ENCODE assay signal across 10 cellular contexts in the genomic region with DNA sequence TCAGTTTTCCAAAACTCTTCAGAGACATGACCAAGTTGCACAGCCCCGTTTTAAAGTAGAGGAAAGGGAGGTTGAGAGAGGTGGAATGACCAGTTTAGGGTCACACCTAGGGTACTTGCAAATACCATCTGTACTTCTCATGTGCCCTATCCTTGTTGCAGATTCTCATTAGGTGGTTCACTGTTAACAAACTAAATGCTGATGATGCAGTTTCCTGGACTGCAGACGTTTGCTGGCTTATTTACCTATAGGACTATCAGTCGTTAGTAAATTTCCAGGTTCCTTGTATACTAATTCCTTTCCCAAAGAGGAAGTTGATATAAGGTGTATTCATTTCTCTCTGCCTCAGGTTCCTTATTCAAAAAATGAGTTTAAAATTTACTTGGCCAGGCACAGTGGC. TPM values are rescaled to one million over a fixed set of nuclear protein-coding genes. Genes with fewer than 3 reads are reported as not detected.
DNase-seq lines count a peak whose midpoint lies in the region; ATAC-seq and TF ChIP-seq lines count a peak whose summit lies in the region.
"Had no signal": no experiment of that assay in that cellular context is flagged by ENCODE, and none has a peak within 500 bp of the region (broad histone marks: within the 10 kb centered on the region; RNA-seq: fewer than 3 reads in every experiment).

No MANE protein-coding gene starts in this region.

- H3K27me3 ChIP-seq in right lobe of liver (no peaks in the 10 kb centered on the region), vagina (no peaks in the 10 kb centered on the region)

- H3K4me3 ChIP-seq in right lobe of liver (peak overlapping the region; percentile 69 to 85 (median 80)), vagina (no peak overlapping the region)

- H3K4me1 ChIP-seq in right lobe of liver (peaks cover 0 to 51% (median 22%) of the 10 kb centered on the region in 4 donors), vagina (peaks cover 39% of the 10 kb centered on the region)

- intact Hi-C loops in activated T-helper 1 cell treated with anti-CD3 and anti-CD28 coated beads, Interleukin-12 subunit alpha, Interleukin-12 subunit beta, Interleukin-2, Interleukin-4 antibody, amounts not matched to agents 30 ng/mL and 10 ng/mL and 1 ng/mL, durations not matched to agents 14 hours and 24 hours and 36 hours (cut with micrococcal nuclease): loop anchor here (2.0 to 5.0 kb wide), 4 partner anchors 85 to 795 kb away; a partner anchor contains a TSS
- intact Hi-C loops in right lobe of liver (cut with DNase I) (no loop called here), vagina (cut with DNase I) (loop anchor here (5.0 kb wide), 1 partner anchor 40 kb away; a partner anchor contains a TSS)

- TF ChIP-seq CTCF in right lobe of liver (IDR thresholded peaks at IDR 0.05): no peak
- no peak for TF ChIP-seq CTCF in omental fat pad (IDR thresholded peaks at IDR 0.05)
- no peak for TF ChIP-seq CTCF in vagina (IDR thresholded peaks at IDR 0.05)

- no peaks in the 10 kb centered on the region for H3K27me3 Mint-ChIP-seq in stimulated activated naive CD8-positive, alpha-beta T cell treated with anti-CD3 and anti-CD28 coated beads, Interleukin-15, Interleukin-2, amounts not matched to agents 100 ng/mL and 50 ng/mL, for 24 hours
- H3K27me3 Mint-ChIP-seq in activated T-helper 1 cell treated with anti-CD3 and anti-CD28 coated beads, Interleukin-12 subunit alpha, Interleukin-12 subunit beta, Interleukin-2, Interleukin-4 antibody, amounts not matched to agents 30 ng/mL and 10 ng/mL and 1 ng/mL, durations not matched to agents 14 hours and 24 hours and 36 hours (ENCODE audit: insufficient read depth): peaks cover 2% of the 10 kb centered on the region

- no peak for DNase-seq in stimulated activated naive CD8-positive, alpha-beta T cell treated with anti-CD3 and anti-CD28 coated beads, Interleukin-15, Interleukin-2, amounts not matched to agents 100 U/mL and 50 U/mL, for 24 hours
- no peak for DNase-seq in activated T-helper 1 cell treated with anti-CD3 and anti-CD28 coated beads, Interleukin-12 subunit alpha, Interleukin-12 subunit beta, Interleukin-2, Interleukin-4 antibody, amounts not matched to agents 30 ng/mL and 10 ng/mL and 1 ng/mL, durations not matched to agents 14 hours and 24 hours and 36 hours (ENCODE audit: low spot score)
- DNase-seq in right lobe of liver (no peak), NCI-H1694 treated with DMSO at 0.1 percent for 48 hours (lab: John Stamatoyannopoulos, UW) (no peak), ecto neural progenitor cell (ENCODE audit: low spot score) (no peak), omental fat pad (ENCODE audit: low spot score) (no peak), vagina (ENCODE audit: extremely low spot score in 2 of 2) (no peak)
- DNase-seq: left cardiac atrium, NCI-H446 treated with DMSO at 0.1 percent for 48 hours had no signal

- H3K27ac Mint-ChIP-seq in stimulated activated naive CD8-positive, alpha-beta T cell treated with anti-CD3 and anti-CD28 coated beads, Interleukin-15, Interleukin-2, amounts not matched to agents 100 ng/mL and 50 ng/mL, for 24 hours: no peak overlapping the region
- H3K27ac Mint-ChIP-seq in activated T-helper 1 cell treated with anti-CD3 and anti-CD28 coated beads, Interleukin-12 subunit alpha, Interleukin-12 subunit beta, Interleukin-2, Interleukin-4 antibody, amounts not matched to agents 30 ng/mL and 10 ng/mL and 1 ng/mL, durations not matched to agents 14 hours and 24 hours and 36 hours: no peak overlapping the region

- H3K9me3 ChIP-seq in right lobe of liver (no peaks in the 10 kb centered on the region), vagina (no peaks in the 10 kb centered on the region)

- peaks cover 0 to 14% (median 7%) of the 10 kb centered on the region in 4 donors for H3K36me3 ChIP-seq in right lobe of liver
- peaks cover 0 to 8% of the 10 kb centered on the region in 2 donors for H3K36me3 ChIP-seq in vagina

- no peak for ATAC-seq in stimulated activated naive CD8-positive, alpha-beta T cell treated with anti-CD3 and anti-CD28 coated beads, Interleukin-15, Interleukin-2, amounts not matched to agents 100 U/mL and 50 U/mL, for 24 hours
- ATAC-seq in right lobe of liver: no peak
- ATAC-seq in omental fat pad (ENCODE audit: low FRiP score): no peak
- ATAC-seq: left cardiac atrium had no signal

- peaks cover 25% of the 10 kb centered on the region for H3K36me3 Mint-ChIP-seq in stimulated activated naive CD8-positive, alpha-beta T cell treated with anti-CD3 and anti-CD28 coated beads, Interleukin-15, Interleukin-2, amounts not matched to agents 100 ng/mL and 50 ng/mL, for 24 hours (ENCODE audit: low read depth)
- peaks cover 13% of the 10 kb centered on the region for H3K36me3 Mint-ChIP-seq in activated T-helper 1 cell treated with anti-CD3 and anti-CD28 coated beads, Interleukin-12 subunit alpha, Interleukin-12 subunit beta, Interleukin-2, Interleukin-4 antibody, amounts not matched to agents 30 ng/mL and 10 ng/mL and 1 ng/mL, durations not matched to agents 14 hours and 24 hours and 36 hours (ENCODE audit: low read depth)

- H3K27ac ChIP-seq in right lobe of liver: peak overlapping the region; percentile 58 to 80 (median 72)
- H3K27ac ChIP-seq in vagina: no peak overlapping the region

- H3K9me3 Mint-ChIP-seq in stimulated activated naive CD8-positive, alpha-beta T cell treated with anti-CD3 and anti-CD28 coated beads, Interleukin-15, Interleukin-2, amounts not matched to agents 100 ng/mL and 50 ng/mL, for 24 hours: no peaks in the 10 kb centered on the region
- no peaks in the 10 kb centered on the region for H3K9me3 Mint-ChIP-seq in activated T-helper 1 cell treated with anti-CD3 and anti-CD28 coated beads, Interleukin-12 subunit alpha, Interleukin-12 subunit beta, Interleukin-2, Interleukin-4 antibody, amounts not matched to agents 30 ng/mL and 10 ng/mL and 1 ng/mL, durations not matched to agents 14 hours and 24 hours and 36 hours

- H3K4me1 Mint-ChIP-seq in stimulated activated naive CD8-positive, alpha-beta T cell treated with anti-CD3 and anti-CD28 coated beads, Interleukin-15, Interleukin-2, amounts not matched to agents 100 ng/mL and 50 ng/mL, for 24 hours (ENCODE audit: low read depth): peaks cover 34% of the 10 kb centered on the region
- H3K4me1 Mint-ChIP-seq in activated T-helper 1 cell treated with anti-CD3 and anti-CD28 coated beads, Interleukin-12 subunit alpha, Interleukin-12 subunit beta, Interleukin-2, Interleukin-4 antibody, amounts not matched to agents 30 ng/mL and 10 ng/mL and 1 ng/mL, durations not matched to agents 14 hours and 24 hours and 36 hours (ENCODE audit: low read depth): peaks cover 22% of the 10 kb centered on the region

- TF ChIP-seq POLR2A in right lobe of liver (IDR thresholded peaks at IDR 0.05) (no peak), vagina (IDR thresholded peaks at IDR 0.05) (no peak)

- 12% methylated on average over 3 of the region's 3 CpGs for WGBS in right lobe of liver (ENCODE audit: insufficient coverage, low coverage, low lambda C conversion rate, missing lambda C conversion rate)

- H3K4me3 Mint-ChIP-seq in stimulated activated naive CD8-positive, alpha-beta T cell treated with anti-CD3 and anti-CD28 coated beads, Interleukin-15, Interleukin-2, amounts not matched to agents 100 ng/mL and 50 ng/mL, for 24 hours: peak overlapping the region; percentile 85
- peak overlapping the region; percentile 84 for H3K4me3 Mint-ChIP-seq in activated T-helper 1 cell treated with anti-CD3 and anti-CD28 coated beads, Interleukin-12 subunit alpha, Interleukin-12 subunit beta, Interleukin-2, Interleukin-4 antibody, amounts not matched to agents 30 ng/mL and 10 ng/mL and 1 ng/mL, durations not matched to agents 14 hours and 24 hours and 36 hours

RNA-seq across cellular contexts. Expression of a gene that starts 1.4 kb away (rescaled TPM):
- total RNA-seq in activated T-helper 1 cell treated with anti-CD3 and anti-CD28 coated beads, Interleukin-12 subunit alpha, Interleukin-12 subunit beta, Interleukin-2, Interleukin-4 antibody, amounts not matched to agents 30 ng/mL and 10 ng/mL and 1 ng/mL, durations not matched to agents 14 hours and 24 hours and 36 hours: 36.6 and 40.9 TPM in 2 replicates
- total RNA-seq in right lobe of liver (10 to 100 TPM; 13.3 to 41.3 (median 28.7) TPM), omental fat pad (10 to 100 TPM; 27.6 to 65.8 (median 34.1) TPM), vagina (32.9 TPM)

RNA-seq across cellular contexts. Expression of a gene that starts 41.8 kb away (rescaled TPM):
- 203 and 219 TPM in 2 replicates for total RNA-seq in activated T-helper 1 cell treated with anti-CD3 and anti-CD28 coated beads, Interleukin-12 subunit alpha, Interleukin-12 subunit beta, Interleukin-2, Interleukin-4 antibody, amounts not matched to agents 30 ng/mL and 10 ng/mL and 1 ng/mL, durations not matched to agents 14 hours and 24 hours and 36 hours
- total RNA-seq in right lobe of liver: 10 to 100 TPM; 66.6 to 97.9 (median 86.2) TPM
- total RNA-seq in omental fat pad: 100 to 1,000 TPM; 295 to 372 (median 307) TPM
- total RNA-seq in vagina: 198 TPM

RNA-seq across cellular contexts. Expression of a gene that starts 42.1 kb away (rescaled TPM):
- 270 and 273 TPM in 2 replicates for total RNA-seq in activated T-helper 1 cell treated with anti-CD3 and anti-CD28 coated beads, Interleukin-12 subunit alpha, Interleukin-12 subunit beta, Interleukin-2, Interleukin-4 antibody, amounts not matched to agents 30 ng/mL and 10 ng/mL and 1 ng/mL, durations not matched to agents 14 hours and 24 hours and 36 hours
- 100 to 1,000 TPM; 341 to 557 (median 479) TPM for total RNA-seq in right lobe of liver
- total RNA-seq in omental fat pad: 100 to 1,000 TPM; 356 to 471 (median 416) TPM
- total RNA-seq in vagina: 300 TPM

Comparison
In these comparisons a context has a peak if more than half of its experiments do, and no peak if none do; other contexts are left out.
1. H3K4me3 ChIP-seq: peak in right lobe of liver (3 of 3); none in vagina (0 of 2).
2. intact Hi-C loops: an anchor here in activated T-helper 1 cell treated with anti-CD3 and anti-CD28 coated beads, Interleukin-12 subunit alpha, Interleukin-12 subunit beta, Interleukin-2, Interleukin-4 antibody, amounts not matched to agents 30 ng/mL and 10 ng/mL and 1 ng/mL, durations not matched to agents 14 hours and 24 hours and 36 hours (2.0 to 5.0 kb wide) and vagina (5.0 kb wide); none called in right lobe of liver.